In genomic region chr7:28318126-28318762, GRCh38 we compare ENCODE assay signal across 28 cellular contexts.
DNase-seq lines count a peak whose midpoint lies in the region; ATAC-seq, FAIRE-seq and TF ChIP-seq lines count a peak whose summit lies in the region.
"Had no signal": no experiment of that assay in that cellular context is flagged by ENCODE, and none has a peak within 500 bp of the region (broad histone marks: within the 10 kb centered on the region; RNA-seq: fewer than 3 reads in every experiment).

No MANE protein-coding gene starts in this region.

- no peak for TF ChIP-seq POLR2A in A549 (IDR thresholded peaks at IDR 0.05; ENCODE audit: low read length)

- H3K9me3 Mint-ChIP-seq in activated CD4-positive, alpha-beta T cell treated with anti-CD3 and anti-CD28 coated beads for 36 hours (ENCODE audit: low read depth), result no peaks in the 10 kb centered on the region
- H3K9me3 Mint-ChIP-seq: IgD-negative memory B cell had no signal

- no peaks in the 10 kb centered on the region for H3K4me1 ChIP-seq in A549
- peaks cover 32% of the 10 kb centered on the region for H3K4me1 ChIP-seq in KMS-11 (ENCODE audit: low read depth, poor library complexity, severe bottlenecking)

- H3K4me3 ChIP-seq in A549 (no peak overlapping the region), KMS-11 (IDR thresholded peaks at IDR 0.05; ENCODE audit: insufficient read depth, low read depth, low read length) (no peak overlapping the region), fibroblast of mammary gland (ENCODE audit: control insufficient read depth, low read depth, low read length) (no peak overlapping the region)

- POLR2A ChIA-PET in activated CD4-positive, alpha-beta T cell treated with anti-CD3 and anti-CD28 coated beads for 36 hours (lab: Charles Lee), result no interaction called here
- POLR2A ChIA-PET in A549 (lab: Yijun Ruan, JAX), result no interaction called here

- 41% methylated on average over 3 of the region's 3 CpGs for WGBS in A549 (ENCODE audit: missing lambda C conversion rate)

- intact Hi-C loops in activated CD4-positive, alpha-beta T cell treated with anti-CD3 and anti-CD28 coated beads for 36 hours (cut with DNase I, micrococcal nuclease), result no loop called here

- no peak for TF ChIP-seq EP300 in A549 (IDR thresholded peaks at IDR 0.05)

- TF ChIP-seq RAD21 in A549 (conservative IDR thresholded peaks at IDR 0.05 in 1 of 2, IDR thresholded peaks at IDR 0.05 in 1 of 2), result no peak

- no peak overlapping the region for H3K4me3 Mint-ChIP-seq in activated CD4-positive, alpha-beta T cell treated with anti-CD3 and anti-CD28 coated beads for 36 hours
- H3K4me3 Mint-ChIP-seq: IgD-negative memory B cell had no signal

- peaks cover 22% of the 10 kb centered on the region for H3K27me3 Mint-ChIP-seq in activated CD4-positive, alpha-beta T cell treated with anti-CD3 and anti-CD28 coated beads for 36 hours

- no peaks in the 10 kb centered on the region; the same call in 1 of the 2 replicates for H3K27me3 ChIP-seq in KMS-11 (ENCODE audit: insufficient read depth, low read depth)

- H3K9ac ChIP-seq in KMS-11, result no peak overlapping the region
- H3K9ac ChIP-seq: SK-N-SH had no signal

- H3K9me3 ChIP-seq in A549, result no peaks in the 10 kb centered on the region
- H3K9me3 ChIP-seq: SK-N-SH had no signal

- H3K27ac ChIP-seq in A549, result no peak overlapping the region
- no peak overlapping the region for H3K27ac ChIP-seq in KMS-11
- H3K27ac ChIP-seq: 22Rv1 had no signal

- FAIRE-seq in A549 (lab: Jason Lieb, UNC), result no peak
- FAIRE-seq: GM18507, H1 had no signal

- H3K4me2 ChIP-seq in A549 (no peak overlapping the region), KMS-11 (peak overlapping the region; percentile 77; the same call in 1 of the 2 replicates)
- H3K4me2 ChIP-seq: SK-N-SH had no signal

- DNase-seq in activated CD4-positive, alpha-beta T cell treated with anti-CD3 and anti-CD28 coated beads for 36 hours, result no peak
- DNase-seq in activated CD4-positive, alpha-beta T cell treated with anti-CD3 and anti-CD28 coated beads, Interleukin-2, amount 50 U/mL, for 4 hours, result no peak
- DNase-seq in A549 (ENCODE audit: low read depth in 1 of 2, low spot score in 1 of 2) (no peak), fibroblast of mammary gland (ENCODE audit: low read depth) (peak; percentile 73), iPS-NIHi11 (ENCODE audit: low spot score) (no peak)
- DNase-seq: ACHN; DMS153; DND-41; HCEC 1CT; Karpas-422; NCI-H1092 treated with DMSO at 0.1 percent for 48 hours; NCI-H1436; NCI-H187; NCI-H2081 treated with DMSO at 0.1 percent for 48 hours; NCI-H2171 treated with DMSO at 0.1 percent for 48 hours; NCI-H345; NCI-H524; NCI-H774; NK-92 treated with Interleukin-12 subunit alpha and Interleukin-12 subunit beta, amount 100 ng/mL, for 24 hours; PC-3; SK-N-SH had no signal

- peak; percentile 51 for ATAC-seq in activated CD4-positive, alpha-beta T cell treated with anti-CD3 and anti-CD28 coated beads for 36 hours
- no peak for ATAC-seq in A549
- ATAC-seq in HG03565 (IDR thresholded peaks at IDR 0.05; ENCODE audit: unreplicated experiment), result no peak
- ATAC-seq in GM19463 (IDR thresholded peaks at IDR 0.05; ENCODE audit: unreplicated experiment), result no peak
- ATAC-seq: PC-3 had no signal

- H4K20me1 ChIP-seq in KMS-11 (ENCODE audit: insufficient read depth), result no peaks in the 10 kb centered on the region

- no peaks in the 10 kb centered on the region for H3K36me3 ChIP-seq in KMS-11 (ENCODE audit: insufficient read depth)

- no peak overlapping the region for H2AFZ ChIP-seq in KMS-11 (ENCODE audit: low read depth)

- CTCF ChIA-PET in activated CD4-positive, alpha-beta T cell treated with anti-CD3 and anti-CD28 coated beads for 36 hours (lab: Charles Lee), result interaction anchor here (1.2 kb wide), 1 partner anchor 8 kb away, joined by 3 read pairs; no protein-coding TSS in a partner anchor
- CTCF ChIA-PET in A549 (lab: Yijun Ruan, JAX), result interaction anchor here (1.2 kb wide), 1 partner anchor 19 kb away, joined by 6 read pairs; no protein-coding TSS in a partner anchor

- H3K79me2 ChIP-seq in KMS-11 (ENCODE audit: insufficient read depth, low read depth), result no peaks in the 10 kb centered on the region

- no peak for TF ChIP-seq CTCF in A549 (IDR thresholded peaks at IDR 0.05)
- no peak for TF ChIP-seq CTCF in KMS-11 (conservative IDR thresholded peaks at IDR 0.05; ENCODE audit: low read depth, low read length)
- TF ChIP-seq CTCF in fibroblast of mammary gland (conservative IDR thresholded peaks at IDR 0.05; ENCODE audit: control insufficient read depth, insufficient read depth, low read depth, low read length), result no peak

- H3K27ac Mint-ChIP-seq in activated CD4-positive, alpha-beta T cell treated with anti-CD3 and anti-CD28 coated beads for 36 hours, result no peak overlapping the region
- H3K27ac Mint-ChIP-seq: IgD-negative memory B cell had no signal

- H3K4me1 Mint-ChIP-seq in activated CD4-positive, alpha-beta T cell treated with anti-CD3 and anti-CD28 coated beads for 36 hours, result peaks cover 4% of the 10 kb centered on the region

- H3K36me3 Mint-ChIP-seq in activated CD4-positive, alpha-beta T cell treated with anti-CD3 and anti-CD28 coated beads for 36 hours (ENCODE audit: low read depth), result no peaks in the 10 kb centered on the region

TF ChIP-seq in A549, 52 proteins besides CTCF, POLR2A, EP300 and RAD21:
- TF ChIP-seq NFE2L2 (conservative IDR thresholded peaks at IDR 0.05; ENCODE audit: low read length), result no peak
- peak; percentile 76 for TF ChIP-seq MAFK (IDR thresholded peaks at IDR 0.05; ENCODE audit: partially characterized antibody)
TF ChIP-seq in A549: peak in this region for 1.
